1 cellular context compared by ENCODE assay signal in genomic region chr7:44884553-44885393, GRCh38.
TF ChIP-seq lines count a peak whose summit lies in the region.

No MANE protein-coding gene starts in this region.

TF ChIP-seq in GM12878, 131 proteins besides CTCF, POLR2A, EP300 and RAD21 (continued from another document):
- TF ChIP-seq IRF5 (IDR thresholded peaks at IDR 0.05; ENCODE audit: borderline replicate concordance) (no peak), EED (IDR thresholded peaks at IDR 0.05; ENCODE audit: low read depth) (no peak), BCL3 (IDR thresholded peaks at IDR 0.05; ENCODE audit: borderline replicate concordance, insufficient read depth, low read depth, low read length, poor library complexity, severe bottlenecking) (no peak), TCF3 (IDR thresholded peaks at IDR 0.05; ENCODE audit: borderline replicate concordance, insufficient read depth, low read depth, low read length) (no peak), JUNB (IDR thresholded peaks at IDR 0.05) (no peak), NKRF (conservative IDR thresholded peaks at IDR 0.05) (peak; percentile 53; the same call in 1 of the 2 replicates), RFX5 (IDR thresholded peaks at IDR 0.05; ENCODE audit: low read depth, low read length) (no peak), E4F1 (IDR thresholded peaks at IDR 0.05; ENCODE audit: borderline replicate concordance, partially characterized antibody) (no peak), SRF (IDR thresholded peaks at IDR 0.05; ENCODE audit: low read depth in 2 of 2, low read length in 2 of 2) (no peak), YBX1 (IDR thresholded peaks at IDR 0.05) (no peak), LARP7 (IDR thresholded peaks at IDR 0.05) (peak; percentile 84), USF1 (IDR thresholded peaks at IDR 0.05; ENCODE audit: borderline replicate concordance, extremely low read length, insufficient read depth, low read depth, low read length) (no peak), STAT1 (conservative IDR thresholded peaks at IDR 0.05) (no peak), ZNF217 (IDR thresholded peaks at IDR 0.05) (no peak), HDAC6 (IDR thresholded peaks at IDR 0.05; ENCODE audit: unreplicated experiment) (no peak)
- TF ChIP-seq, protein P1, sequence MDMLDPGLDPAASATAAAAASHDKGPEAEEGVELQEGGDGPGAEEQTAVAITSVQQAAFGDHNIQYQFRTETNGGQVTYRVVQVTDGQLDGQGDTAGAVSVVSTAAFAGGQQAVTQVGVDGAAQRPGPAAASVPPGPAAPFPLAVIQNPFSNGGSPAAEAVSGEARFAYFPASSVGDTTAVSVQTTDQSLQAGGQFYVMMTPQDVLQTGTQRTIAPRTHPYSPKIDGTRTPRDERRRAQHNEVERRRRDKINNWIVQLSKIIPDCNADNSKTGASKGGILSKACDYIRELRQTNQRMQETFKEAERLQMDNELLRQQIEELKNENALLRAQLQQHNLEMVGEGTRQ (IDR thresholded peaks at IDR 0.05; ENCODE audit: borderline replicate concordance, low read depth, low read length): no peak
- TF ChIP-seq, protein P2, sequence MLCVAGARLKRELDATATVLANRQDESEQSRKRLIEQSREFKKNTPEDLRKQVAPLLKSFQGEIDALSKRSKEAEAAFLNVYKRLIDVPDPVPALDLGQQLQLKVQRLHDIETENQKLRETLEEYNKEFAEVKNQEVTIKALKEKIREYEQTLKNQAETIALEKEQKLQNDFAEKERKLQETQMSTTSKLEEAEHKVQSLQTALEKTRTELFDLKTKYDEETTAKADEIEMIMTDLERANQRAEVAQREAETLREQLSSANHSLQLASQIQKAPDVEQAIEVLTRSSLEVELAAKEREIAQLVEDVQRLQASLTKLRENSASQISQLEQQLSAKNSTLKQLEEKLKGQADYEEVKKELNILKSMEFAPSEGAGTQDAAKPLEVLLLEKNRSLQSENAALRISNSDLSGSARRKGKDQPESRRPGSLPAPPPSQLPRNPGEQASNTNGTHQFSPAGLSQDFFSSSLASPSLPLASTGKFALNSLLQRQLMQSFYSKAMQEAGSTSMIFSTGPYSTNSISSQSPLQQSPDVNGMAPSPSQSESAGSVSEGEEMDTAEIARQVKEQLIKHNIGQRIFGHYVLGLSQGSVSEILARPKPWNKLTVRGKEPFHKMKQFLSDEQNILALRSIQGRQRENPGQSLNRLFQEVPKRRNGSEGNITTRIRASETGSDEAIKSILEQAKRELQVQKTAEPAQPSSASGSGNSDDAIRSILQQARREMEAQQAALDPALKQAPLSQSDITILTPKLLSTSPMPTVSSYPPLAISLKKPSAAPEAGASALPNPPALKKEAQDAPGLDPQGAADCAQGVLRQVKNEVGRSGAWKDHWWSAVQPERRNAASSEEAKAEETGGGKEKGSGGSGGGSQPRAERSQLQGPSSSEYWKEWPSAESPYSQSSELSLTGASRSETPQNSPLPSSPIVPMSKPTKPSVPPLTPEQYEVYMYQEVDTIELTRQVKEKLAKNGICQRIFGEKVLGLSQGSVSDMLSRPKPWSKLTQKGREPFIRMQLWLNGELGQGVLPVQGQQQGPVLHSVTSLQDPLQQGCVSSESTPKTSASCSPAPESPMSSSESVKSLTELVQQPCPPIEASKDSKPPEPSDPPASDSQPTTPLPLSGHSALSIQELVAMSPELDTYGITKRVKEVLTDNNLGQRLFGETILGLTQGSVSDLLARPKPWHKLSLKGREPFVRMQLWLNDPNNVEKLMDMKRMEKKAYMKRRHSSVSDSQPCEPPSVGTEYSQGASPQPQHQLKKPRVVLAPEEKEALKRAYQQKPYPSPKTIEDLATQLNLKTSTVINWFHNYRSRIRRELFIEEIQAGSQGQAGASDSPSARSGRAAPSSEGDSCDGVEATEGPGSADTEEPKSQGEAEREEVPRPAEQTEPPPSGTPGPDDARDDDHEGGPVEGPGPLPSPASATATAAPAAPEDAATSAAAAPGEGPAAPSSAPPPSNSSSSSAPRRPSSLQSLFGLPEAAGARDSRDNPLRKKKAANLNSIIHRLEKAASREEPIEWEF (IDR thresholded peaks at IDR 0.05; ENCODE audit: insufficient replicate concordance, low read depth, low read length): no peak
TF ChIP-seq in GM12878: peak in this region for 14.
